In genomic region chr1:151009674-151010345, GRCh38 we compare ENCODE assay signal across 10 cellular contexts. TPM values are rescaled to one million over a fixed set of nuclear protein-coding genes. Genes with fewer than 3 reads are reported as not detected.
DNase-seq lines count a peak whose midpoint lies in the region; ATAC-seq and TF ChIP-seq lines count a peak whose summit lies in the region.
"Had no signal": no experiment of that assay in that cellular context is flagged by ENCODE, and none has a peak within 500 bp of the region (broad histone marks: within the 10 kb centered on the region; RNA-seq: fewer than 3 reads in every experiment).

No MANE protein-coding gene starts in this region.

- peaks cover 5% of the 10 kb centered on the region for H3K79me1 ChIP-seq in trophoblast cell (ENCODE audit: low read length)

- peak overlapping the region; percentile 84; the same call in 1 of the 2 replicates for H3K9ac ChIP-seq in BLaER1
- H3K9ac ChIP-seq in trophoblast cell (ENCODE audit: low read length) = no peak overlapping the region

- ATAC-seq in HG03135 (IDR thresholded peaks at IDR 0.05; ENCODE audit: unreplicated experiment) = no peak

- H4K91ac ChIP-seq in trophoblast cell (ENCODE audit: low read depth, low read length) = no peak overlapping the region

- H3K4me3 ChIP-seq in BLaER1 (peak overlapping the region; percentile 76), breast epithelium (peak overlapping the region in 2 of 3 donors; percentile 66 to 83), trophoblast cell (ENCODE audit: low read depth, low read length) (no peak overlapping the region)

- TF ChIP-seq CTCF in breast epithelium (IDR thresholded peaks at IDR 0.05) (no peak), nephron (IDR thresholded peaks at IDR 0.05; ENCODE audit: unreplicated experiment in 3 of 3) (no peak)

- H3K4me3 Mint-ChIP-seq in IgD-negative memory B cell (peak overlapping the region; percentile 37 to 96 (median 91)), nephron (peak overlapping the region; percentile 93 to 96 (median 96))

- peak overlapping the region in 2 of 3 donors; percentile 86 to 98 for H3K27ac Mint-ChIP-seq in IgD-negative memory B cell
- H3K27ac Mint-ChIP-seq in nephron = peak overlapping the region; percentile 94 to 99 (median 98)

- no peak overlapping the region for H3K14ac ChIP-seq in trophoblast cell (ENCODE audit: low read length)

- peak overlapping the region; percentile 94 for H3K4me2 ChIP-seq in BLaER1
- no peak overlapping the region for H3K4me2 ChIP-seq in trophoblast cell (ENCODE audit: low read length)

- H3K27me3 ChIP-seq in BLaER1 = no peaks in the 10 kb centered on the region
- no peaks in the 10 kb centered on the region for H3K27me3 ChIP-seq in breast epithelium
- no peaks in the 10 kb centered on the region for H3K27me3 ChIP-seq in trophoblast cell (ENCODE audit: insufficient read depth, low read length)
- H3K27me3 ChIP-seq: pancreas had no signal

- H2BK120ac ChIP-seq in trophoblast cell (ENCODE audit: insufficient read depth, low read length, poor library complexity) = no peak overlapping the region

- no peaks in the 10 kb centered on the region for H3K27me3 Mint-ChIP-seq in IgD-negative memory B cell
- no peaks in the 10 kb centered on the region for H3K27me3 Mint-ChIP-seq in nephron (ENCODE audit: low read depth)

- peaks cover 4% of the 10 kb centered on the region for H3K79me2 ChIP-seq in trophoblast cell (ENCODE audit: control insufficient read depth, insufficient read depth, low read length, poor library complexity)

- H4K8ac ChIP-seq in trophoblast cell (ENCODE audit: low read depth, low read length) = no peak overlapping the region

- H3K27ac ChIP-seq in BLaER1 = no peak overlapping the region
- H3K27ac ChIP-seq in breast epithelium = peak overlapping the region in 1 of 2 donors; percentile 94
- H3K27ac ChIP-seq in trophoblast cell (ENCODE audit: low read depth, low read length) = no peak overlapping the region

- H3K9me3 Mint-ChIP-seq in IgD-negative memory B cell (no peaks in the 10 kb centered on the region), nephron (no peaks in the 10 kb centered on the region)

- H4K12ac ChIP-seq in trophoblast cell (ENCODE audit: low read depth, low read length) = no peak overlapping the region

- intact Hi-C loops in breast epithelium (cut with DNase I; ENCODE audit: low total_unique reads) = no loop called here

- H2AK5ac ChIP-seq in trophoblast cell (ENCODE audit: low read length) = no peak overlapping the region

- no CpG with 5 or more reads among the region's 8 CpGs for WGBS in trophoblast cell (ENCODE audit: extremely low coverage, insufficient coverage, insufficient read length)

- H2BK5ac ChIP-seq in trophoblast cell (ENCODE audit: low read depth, low read length, poor library complexity) = no peak overlapping the region

- H3K4ac ChIP-seq in trophoblast cell (ENCODE audit: low read depth, low read length) = no peak overlapping the region

- DNase-seq in breast epithelium (ENCODE audit: low spot score in 2 of 2) (no peak), HT-29 (ENCODE audit: low spot score) (no peak), trophoblast cell (no peak)
- DNase-seq in activated CD4-positive, CD25-positive, alpha-beta regulatory T cell (lab: John Stamatoyannopoulos, UW) = no peak
- DNase-seq: NCI-H1092, pancreas had no signal

- H3K23ac ChIP-seq in trophoblast cell (ENCODE audit: low read length) = no peak overlapping the region

- H2AFZ ChIP-seq in trophoblast cell (ENCODE audit: insufficient read depth, low read length, poor library complexity) = no peak overlapping the region

- H3K36me3 Mint-ChIP-seq in IgD-negative memory B cell = no peaks in the 10 kb centered on the region
- peaks cover 4% of the 10 kb centered on the region for H3K36me3 Mint-ChIP-seq in nephron (ENCODE audit: low read depth)

- H4K20me1 ChIP-seq in BLaER1 = no peaks in the 10 kb centered on the region

- no peak overlapping the region for H3K18ac ChIP-seq in trophoblast cell (ENCODE audit: low read length)

- H3K9me3 ChIP-seq in BLaER1 = no peaks in the 10 kb centered on the region
- no peaks in the 10 kb centered on the region for H3K9me3 ChIP-seq in breast epithelium
- no peaks in the 10 kb centered on the region for H3K9me3 ChIP-seq in trophoblast cell (ENCODE audit: insufficient read depth, low read depth, low read length)
- H3K9me3 ChIP-seq: pancreas had no signal

- H2BK12ac ChIP-seq in trophoblast cell (ENCODE audit: low read length) = no peak overlapping the region

- H3K4me1 Mint-ChIP-seq in IgD-negative memory B cell (peaks cover 40 to 42% (median 40%) of the 10 kb centered on the region in 3 donors), nephron (peaks cover 62% of the 10 kb centered on the region)

- no peak for TF ChIP-seq POLR2A in breast epithelium (IDR thresholded peaks at IDR 0.05)

- H3K4me1 ChIP-seq in BLaER1 (peaks cover 85% of the 10 kb centered on the region), breast epithelium (peaks cover 0 to 18% of the 10 kb centered on the region in 2 donors), trophoblast cell (ENCODE audit: control insufficient read depth in 1 of 2, insufficient read depth in 2 of 2, low read length in 2 of 2) (peaks cover 6 to 8% of the 10 kb centered on the region in 2 experiments)

- H3K36me3 ChIP-seq in BLaER1 = no peaks in the 10 kb centered on the region
- H3K36me3 ChIP-seq in breast epithelium = no peaks in the 10 kb centered on the region
- H3K36me3 ChIP-seq in trophoblast cell (ENCODE audit: control insufficient read depth in 1 of 2, insufficient read depth in 2 of 2, low read length in 2 of 2) = no peaks in the 10 kb centered on the region
- H3K36me3 ChIP-seq: pancreas had no signal

RNA-seq across cellular contexts. Expression of gene PRUNE1, which starts 1.6 kb away (rescaled TPM):
- polyA plus RNA-seq in IgD-negative memory B cell = 36.2 TPM
- total RNA-seq in breast epithelium = 10 to 100 TPM; 21.6 to 34.1 (median 32.8) TPM
- 9.3 and 15.4 TPM in 2 replicates for total RNA-seq in HT-29 (2014; rRNA removed; shearing (Covaris generic))
- polyA plus RNA-seq in trophoblast cell (2013) = 16.3 and 16.9 TPM in 2 replicates

RNA-seq across cellular contexts. Expression of gene MINDY1, which starts 3.1 kb away (rescaled TPM):
- polyA plus RNA-seq in IgD-negative memory B cell = 2.3 TPM
- 10 to 100 TPM; 26.2 to 33.5 (median 26.5) TPM for total RNA-seq in breast epithelium
- total RNA-seq in HT-29 (2014; rRNA removed; shearing (Covaris generic)) = 19.5 and 19.8 TPM in 2 replicates
- 2.8 and 3.1 TPM in 2 replicates for polyA plus RNA-seq in trophoblast cell (2013)

RNA-seq across cellular contexts. Expression of gene BNIPL, which starts 26.6 kb away (rescaled TPM):
- 0.13 TPM for polyA plus RNA-seq in IgD-negative memory B cell
- total RNA-seq in breast epithelium = 10 to 100 TPM in 2 of 3 donors, under 1 TPM in 1; 0.16 to 47.1 (median 17.0) TPM
- total RNA-seq in HT-29 (2014; rRNA removed; shearing (Covaris generic)) = 0.18 and 0.28 TPM in 2 replicates
- 0.77 and 0.82 TPM in 2 replicates for polyA plus RNA-seq in trophoblast cell (2013)

RNA-seq across cellular contexts. Expression of gene ANXA9, which starts 27.7 kb away (rescaled TPM):
- 0.11 TPM for polyA plus RNA-seq in IgD-negative memory B cell
- total RNA-seq in breast epithelium = 10 to 100 TPM in 1 of 3 donors, 1 to 10 TPM in 1, not detected in 1; 3.6 to 13.0 TPM
- 49.4 and 50.4 TPM in 2 replicates for total RNA-seq in HT-29 (2014; rRNA removed; shearing (Covaris generic))
- polyA plus RNA-seq in trophoblast cell (2013) = 2.4 and 2.7 TPM in 2 replicates

RNA-seq across cellular contexts. Expression of gene CERS2, which starts 35.2 kb away (rescaled TPM):
- 110 TPM for polyA plus RNA-seq in IgD-negative memory B cell
- total RNA-seq in breast epithelium = 100 to 1,000 TPM; 121 to 131 (median 128) TPM
- 152 and 162 TPM in 2 replicates for total RNA-seq in HT-29 (2014; rRNA removed; shearing (Covaris generic))
- 83.6 and 85.3 TPM in 2 replicates for polyA plus RNA-seq in trophoblast cell (2013)
